ENCODE assay signal across 1 cellular context in the genomic region with DNA sequence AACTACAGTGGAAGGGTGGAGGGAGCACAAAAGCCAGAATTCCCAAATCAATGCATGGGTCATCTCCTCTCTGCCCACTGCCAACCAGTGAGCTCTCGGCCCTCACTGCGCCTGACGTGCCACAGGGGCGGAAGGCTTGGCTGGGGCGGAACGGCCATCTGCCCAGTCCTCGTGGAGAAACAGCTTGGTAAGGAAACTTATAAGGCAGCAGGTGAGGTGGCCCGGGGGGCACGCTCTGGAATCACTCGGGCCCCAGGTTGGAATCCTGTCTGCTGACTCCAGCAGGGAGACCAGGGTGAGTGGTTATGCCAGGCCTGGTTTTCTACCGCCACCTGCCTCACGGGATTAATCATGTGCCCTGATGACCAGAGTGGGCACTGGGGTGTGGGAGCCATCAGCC.
TF ChIP-seq lines count a peak whose summit lies in the region.

No MANE protein-coding gene starts in this region.

TF ChIP-seq in WTC11, 78 proteins besides CTCF, POLR2A, EP300 and RAD21 (continued from another document):
- TF ChIP-seq, protein P1, sequence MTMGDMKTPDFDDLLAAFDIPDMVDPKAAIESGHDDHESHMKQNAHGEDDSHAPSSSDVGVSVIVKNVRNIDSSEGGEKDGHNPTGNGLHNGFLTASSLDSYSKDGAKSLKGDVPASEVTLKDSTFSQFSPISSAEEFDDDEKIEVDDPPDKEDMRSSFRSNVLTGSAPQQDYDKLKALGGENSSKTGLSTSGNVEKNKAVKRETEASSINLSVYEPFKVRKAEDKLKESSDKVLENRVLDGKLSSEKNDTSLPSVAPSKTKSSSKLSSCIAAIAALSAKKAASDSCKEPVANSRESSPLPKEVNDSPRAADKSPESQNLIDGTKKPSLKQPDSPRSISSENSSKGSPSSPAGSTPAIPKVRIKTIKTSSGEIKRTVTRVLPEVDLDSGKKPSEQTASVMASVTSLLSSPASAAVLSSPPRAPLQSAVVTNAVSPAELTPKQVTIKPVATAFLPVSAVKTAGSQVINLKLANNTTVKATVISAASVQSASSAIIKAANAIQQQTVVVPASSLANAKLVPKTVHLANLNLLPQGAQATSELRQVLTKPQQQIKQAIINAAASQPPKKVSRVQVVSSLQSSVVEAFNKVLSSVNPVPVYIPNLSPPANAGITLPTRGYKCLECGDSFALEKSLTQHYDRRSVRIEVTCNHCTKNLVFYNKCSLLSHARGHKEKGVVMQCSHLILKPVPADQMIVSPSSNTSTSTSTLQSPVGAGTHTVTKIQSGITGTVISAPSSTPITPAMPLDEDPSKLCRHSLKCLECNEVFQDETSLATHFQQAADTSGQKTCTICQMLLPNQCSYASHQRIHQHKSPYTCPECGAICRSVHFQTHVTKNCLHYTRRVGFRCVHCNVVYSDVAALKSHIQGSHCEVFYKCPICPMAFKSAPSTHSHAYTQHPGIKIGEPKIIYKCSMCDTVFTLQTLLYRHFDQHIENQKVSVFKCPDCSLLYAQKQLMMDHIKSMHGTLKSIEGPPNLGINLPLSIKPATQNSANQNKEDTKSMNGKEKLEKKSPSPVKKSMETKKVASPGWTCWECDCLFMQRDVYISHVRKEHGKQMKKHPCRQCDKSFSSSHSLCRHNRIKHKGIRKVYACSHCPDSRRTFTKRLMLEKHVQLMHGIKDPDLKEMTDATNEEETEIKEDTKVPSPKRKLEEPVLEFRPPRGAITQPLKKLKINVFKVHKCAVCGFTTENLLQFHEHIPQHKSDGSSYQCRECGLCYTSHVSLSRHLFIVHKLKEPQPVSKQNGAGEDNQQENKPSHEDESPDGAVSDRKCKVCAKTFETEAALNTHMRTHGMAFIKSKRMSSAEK (CRISPR knock-in tag; IDR thresholded peaks at IDR 0.05; ENCODE audit: borderline replicate concordance) = no peak
- TF ChIP-seq, protein P2, sequence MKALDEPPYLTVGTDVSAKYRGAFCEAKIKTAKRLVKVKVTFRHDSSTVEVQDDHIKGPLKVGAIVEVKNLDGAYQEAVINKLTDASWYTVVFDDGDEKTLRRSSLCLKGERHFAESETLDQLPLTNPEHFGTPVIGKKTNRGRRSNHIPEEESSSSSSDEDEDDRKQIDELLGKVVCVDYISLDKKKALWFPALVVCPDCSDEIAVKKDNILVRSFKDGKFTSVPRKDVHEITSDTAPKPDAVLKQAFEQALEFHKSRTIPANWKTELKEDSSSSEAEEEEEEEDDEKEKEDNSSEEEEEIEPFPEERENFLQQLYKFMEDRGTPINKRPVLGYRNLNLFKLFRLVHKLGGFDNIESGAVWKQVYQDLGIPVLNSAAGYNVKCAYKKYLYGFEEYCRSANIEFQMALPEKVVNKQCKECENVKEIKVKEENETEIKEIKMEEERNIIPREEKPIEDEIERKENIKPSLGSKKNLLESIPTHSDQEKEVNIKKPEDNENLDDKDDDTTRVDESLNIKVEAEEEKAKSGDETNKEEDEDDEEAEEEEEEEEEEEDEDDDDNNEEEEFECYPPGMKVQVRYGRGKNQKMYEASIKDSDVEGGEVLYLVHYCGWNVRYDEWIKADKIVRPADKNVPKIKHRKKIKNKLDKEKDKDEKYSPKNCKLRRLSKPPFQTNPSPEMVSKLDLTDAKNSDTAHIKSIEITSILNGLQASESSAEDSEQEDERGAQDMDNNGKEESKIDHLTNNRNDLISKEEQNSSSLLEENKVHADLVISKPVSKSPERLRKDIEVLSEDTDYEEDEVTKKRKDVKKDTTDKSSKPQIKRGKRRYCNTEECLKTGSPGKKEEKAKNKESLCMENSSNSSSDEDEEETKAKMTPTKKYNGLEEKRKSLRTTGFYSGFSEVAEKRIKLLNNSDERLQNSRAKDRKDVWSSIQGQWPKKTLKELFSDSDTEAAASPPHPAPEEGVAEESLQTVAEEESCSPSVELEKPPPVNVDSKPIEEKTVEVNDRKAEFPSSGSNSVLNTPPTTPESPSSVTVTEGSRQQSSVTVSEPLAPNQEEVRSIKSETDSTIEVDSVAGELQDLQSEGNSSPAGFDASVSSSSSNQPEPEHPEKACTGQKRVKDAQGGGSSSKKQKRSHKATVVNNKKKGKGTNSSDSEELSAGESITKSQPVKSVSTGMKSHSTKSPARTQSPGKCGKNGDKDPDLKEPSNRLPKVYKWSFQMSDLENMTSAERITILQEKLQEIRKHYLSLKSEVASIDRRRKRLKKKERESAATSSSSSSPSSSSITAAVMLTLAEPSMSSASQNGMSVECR (CRISPR knock-in tag; IDR thresholded peaks at IDR 0.05; ENCODE audit: borderline replicate concordance) = no peak
TF ChIP-seq in WTC11: peak in this region for 0.
